Comparison of ENCODE assay signal across 1 cellular context in the genomic region with DNA sequence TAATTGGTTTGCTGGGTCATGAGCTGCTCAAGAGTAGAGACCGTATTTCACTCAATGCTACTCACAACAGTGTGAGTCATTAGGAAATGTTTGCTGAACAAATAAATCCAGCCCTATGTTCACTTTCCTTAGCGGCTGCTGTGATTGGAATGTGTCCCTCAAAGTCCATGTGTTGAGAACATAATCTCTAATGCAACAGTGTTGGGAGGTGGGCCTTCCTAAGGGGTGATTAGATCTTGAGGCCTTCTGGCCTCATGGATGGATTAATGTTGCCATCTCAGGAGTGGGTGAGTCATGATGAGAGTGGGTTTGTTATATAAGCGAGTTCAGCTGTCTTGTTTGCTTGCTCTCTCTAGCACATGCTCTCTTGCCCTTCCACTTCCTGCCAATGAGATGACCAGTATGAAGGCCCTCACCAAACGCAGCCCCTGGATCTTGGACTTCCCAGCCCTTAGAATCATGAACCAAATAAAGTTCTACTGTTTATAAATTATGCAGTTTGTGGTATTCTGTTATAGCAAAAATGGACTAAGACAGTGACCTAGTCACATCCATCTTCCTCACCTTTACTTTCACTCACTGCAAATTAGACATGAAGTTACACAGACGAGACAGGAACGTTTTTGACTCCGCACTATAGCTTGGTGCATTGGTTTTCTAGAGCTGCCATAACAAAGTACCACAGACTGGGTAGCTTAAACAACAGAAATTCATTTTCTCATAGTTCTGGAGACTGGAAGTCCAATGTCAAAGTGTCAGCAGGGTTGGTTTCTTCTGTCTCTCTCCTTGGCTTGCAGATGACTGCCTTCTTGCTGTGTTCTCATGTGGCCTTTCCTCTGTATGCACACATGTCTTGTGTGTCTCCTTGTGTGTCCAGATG.
TF ChIP-seq lines count a peak whose summit lies in the region.

No MANE protein-coding gene starts in this region.

TF ChIP-seq in HepG2, 621 proteins besides CTCF, POLR2A, EP300 and RAD21 (continued from another document and continues in another):
- TF ChIP-seq, protein P1, sequence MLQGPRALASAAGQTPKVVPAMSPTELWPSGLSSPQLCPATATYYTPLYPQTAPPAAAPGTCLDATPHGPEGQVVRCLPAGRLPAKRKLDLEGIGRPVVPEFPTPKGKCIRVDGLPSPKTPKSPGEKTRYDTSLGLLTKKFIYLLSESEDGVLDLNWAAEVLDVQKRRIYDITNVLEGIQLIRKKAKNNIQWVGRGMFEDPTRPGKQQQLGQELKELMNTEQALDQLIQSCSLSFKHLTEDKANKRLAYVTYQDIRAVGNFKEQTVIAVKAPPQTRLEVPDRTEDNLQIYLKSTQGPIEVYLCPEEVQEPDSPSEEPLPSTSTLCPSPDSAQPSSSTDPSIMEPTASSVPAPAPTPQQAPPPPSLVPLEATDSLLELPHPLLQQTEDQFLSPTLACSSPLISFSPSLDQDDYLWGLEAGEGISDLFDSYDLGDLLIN (CRISPR knock-in tag; IDR thresholded peaks at IDR 0.05; ENCODE audit: borderline replicate concordance): no peak
- TF ChIP-seq MYC (CRISPR knock-in tag; IDR thresholded peaks at IDR 0.05; ENCODE audit: borderline replicate concordance) (peak; percentile 82), GPN1 (CRISPR knock-in tag; IDR thresholded peaks at IDR 0.05; ENCODE audit: borderline replicate concordance) (no peak), FOXA1 (IDR thresholded peaks at IDR 0.05) (peak; percentile 49; the same call in 1 of the 2 replicates), FOXA1 (CRISPR knock-in tag; IDR thresholded peaks at IDR 0.05) (peak; percentile 91), ZNF746 (CRISPR knock-in tag; IDR thresholded peaks at IDR 0.05) (peak; percentile 89; the same call in 1 of the 2 replicates), IKZF1 (IDR thresholded peaks at IDR 0.05) (no peak), ZNF724P (CRISPR knock-in tag; IDR thresholded peaks at IDR 0.05; ENCODE audit: borderline replicate concordance) (no peak), ZNF83 (CRISPR knock-in tag; IDR thresholded peaks at IDR 0.05; ENCODE audit: borderline replicate concordance) (no peak), NFIC (IDR thresholded peaks at IDR 0.05; ENCODE audit: low read length) (peak; percentile 82), KDM6A (CRISPR knock-in tag; IDR thresholded peaks at IDR 0.05; ENCODE audit: low read depth) (peak; percentile 30), SCMH1 (CRISPR knock-in tag; IDR thresholded peaks at IDR 0.05; ENCODE audit: borderline replicate concordance) (no peak), DNMT3B (CRISPR knock-in tag; conservative IDR thresholded peaks at IDR 0.05) (peak; percentile 80; the same call in 1 of the 2 replicates), THAP11 (CRISPR knock-in tag; IDR thresholded peaks at IDR 0.05) (peak; percentile 76), CBX1 (IDR thresholded peaks at IDR 0.05; ENCODE audit: low read depth) (peak; percentile 98), SMYD3 (CRISPR knock-in tag; IDR thresholded peaks at IDR 0.05) (peak; percentile 46; the same call in 1 of the 2 replicates), SMARCE1 (IDR thresholded peaks at IDR 0.05; ENCODE audit: borderline replicate concordance) (no peak), TOPORS (CRISPR knock-in tag; IDR thresholded peaks at IDR 0.05) (no peak; the same call in 1 of the 2 replicates), ZNF775 (CRISPR knock-in tag; IDR thresholded peaks at IDR 0.05; ENCODE audit: borderline replicate concordance) (no peak), TBX3 (IDR thresholded peaks at IDR 0.05; ENCODE audit: borderline replicate concordance) (peak; percentile 93), ATM (IDR thresholded peaks at IDR 0.05; ENCODE audit: borderline replicate concordance) (peak; percentile 86; the same call in 1 of the 2 replicates), LCORL (IDR thresholded peaks at IDR 0.05) (peak; percentile 41; the same call in 1 of the 2 replicates), LCORL (CRISPR knock-in tag; IDR thresholded peaks at IDR 0.05) (peak; percentile 88), ZNF761 (CRISPR knock-in tag; conservative IDR thresholded peaks at IDR 0.05) (peak; percentile 58; the same call in 1 of the 2 replicates), XRCC5 (optimal IDR thresholded peaks at IDR 0.05; ENCODE audit: low read length) (peak; percentile 61), CENPX (CRISPR knock-in tag; IDR thresholded peaks at IDR 0.05) (no peak), ARNT2 (CRISPR knock-in tag; IDR thresholded peaks at IDR 0.05; ENCODE audit: low read depth) (peak; percentile 55; the same call in 1 of the 2 replicates), KAT2B (IDR thresholded peaks at IDR 0.05; ENCODE audit: borderline replicate concordance, low read depth, low read length) (no peak), RBAK (CRISPR knock-in tag; IDR thresholded peaks at IDR 0.05) (no peak), MBD4 (IDR thresholded peaks at IDR 0.05; ENCODE audit: borderline replicate concordance, low read length) (peak; percentile 78; the same call in 1 of the 2 replicates), SNRNP70 (IDR thresholded peaks at IDR 0.05; ENCODE audit: low read depth, low read length) (no peak), NCOA2 (CRISPR knock-in tag; IDR thresholded peaks at IDR 0.05) (peak; percentile 94), ZNF350 (CRISPR knock-in tag; IDR thresholded peaks at IDR 0.05; ENCODE audit: borderline replicate concordance, low read depth) (peak; percentile 70; the same call in 1 of the 2 replicates), ZNF496 (CRISPR knock-in tag; IDR thresholded peaks at IDR 0.05; ENCODE audit: insufficient replicate concordance) (no peak), KDM5A (IDR thresholded peaks at IDR 0.05; ENCODE audit: borderline replicate concordance, low read length) (no peak), ZNF367 (CRISPR knock-in tag; IDR thresholded peaks at IDR 0.05; ENCODE audit: borderline replicate concordance) (peak; percentile 48; the same call in 1 of the 2 replicates), ZNF138 (CRISPR knock-in tag; IDR thresholded peaks at IDR 0.05; ENCODE audit: low read depth) (no peak; the same call in 1 of the 2 replicates), ZMYM4 (CRISPR knock-in tag; IDR thresholded peaks at IDR 0.05) (peak; percentile 93)
- TF ChIP-seq, protein P2, sequence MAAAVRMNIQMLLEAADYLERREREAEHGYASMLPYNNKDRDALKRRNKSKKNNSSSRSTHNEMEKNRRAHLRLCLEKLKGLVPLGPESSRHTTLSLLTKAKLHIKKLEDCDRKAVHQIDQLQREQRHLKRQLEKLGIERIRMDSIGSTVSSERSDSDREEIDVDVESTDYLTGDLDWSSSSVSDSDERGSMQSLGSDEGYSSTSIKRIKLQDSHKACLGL (CRISPR knock-in tag; IDR thresholded peaks at IDR 0.05): no peak
- TF ChIP-seq, protein P3, sequence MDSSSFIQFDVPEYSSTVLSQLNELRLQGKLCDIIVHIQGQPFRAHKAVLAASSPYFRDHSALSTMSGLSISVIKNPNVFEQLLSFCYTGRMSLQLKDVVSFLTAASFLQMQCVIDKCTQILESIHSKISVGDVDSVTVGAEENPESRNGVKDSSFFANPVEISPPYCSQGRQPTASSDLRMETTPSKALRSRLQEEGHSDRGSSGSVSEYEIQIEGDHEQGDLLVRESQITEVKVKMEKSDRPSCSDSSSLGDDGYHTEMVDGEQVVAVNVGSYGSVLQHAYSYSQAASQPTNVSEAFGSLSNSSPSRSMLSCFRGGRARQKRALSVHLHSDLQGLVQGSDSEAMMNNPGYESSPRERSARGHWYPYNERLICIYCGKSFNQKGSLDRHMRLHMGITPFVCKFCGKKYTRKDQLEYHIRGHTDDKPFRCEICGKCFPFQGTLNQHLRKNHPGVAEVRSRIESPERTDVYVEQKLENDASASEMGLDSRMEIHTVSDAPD (CRISPR knock-in tag; IDR thresholded peaks at IDR 0.05): no peak; the same call in 1 of the 2 replicates
- TF ChIP-seq, protein P4, sequence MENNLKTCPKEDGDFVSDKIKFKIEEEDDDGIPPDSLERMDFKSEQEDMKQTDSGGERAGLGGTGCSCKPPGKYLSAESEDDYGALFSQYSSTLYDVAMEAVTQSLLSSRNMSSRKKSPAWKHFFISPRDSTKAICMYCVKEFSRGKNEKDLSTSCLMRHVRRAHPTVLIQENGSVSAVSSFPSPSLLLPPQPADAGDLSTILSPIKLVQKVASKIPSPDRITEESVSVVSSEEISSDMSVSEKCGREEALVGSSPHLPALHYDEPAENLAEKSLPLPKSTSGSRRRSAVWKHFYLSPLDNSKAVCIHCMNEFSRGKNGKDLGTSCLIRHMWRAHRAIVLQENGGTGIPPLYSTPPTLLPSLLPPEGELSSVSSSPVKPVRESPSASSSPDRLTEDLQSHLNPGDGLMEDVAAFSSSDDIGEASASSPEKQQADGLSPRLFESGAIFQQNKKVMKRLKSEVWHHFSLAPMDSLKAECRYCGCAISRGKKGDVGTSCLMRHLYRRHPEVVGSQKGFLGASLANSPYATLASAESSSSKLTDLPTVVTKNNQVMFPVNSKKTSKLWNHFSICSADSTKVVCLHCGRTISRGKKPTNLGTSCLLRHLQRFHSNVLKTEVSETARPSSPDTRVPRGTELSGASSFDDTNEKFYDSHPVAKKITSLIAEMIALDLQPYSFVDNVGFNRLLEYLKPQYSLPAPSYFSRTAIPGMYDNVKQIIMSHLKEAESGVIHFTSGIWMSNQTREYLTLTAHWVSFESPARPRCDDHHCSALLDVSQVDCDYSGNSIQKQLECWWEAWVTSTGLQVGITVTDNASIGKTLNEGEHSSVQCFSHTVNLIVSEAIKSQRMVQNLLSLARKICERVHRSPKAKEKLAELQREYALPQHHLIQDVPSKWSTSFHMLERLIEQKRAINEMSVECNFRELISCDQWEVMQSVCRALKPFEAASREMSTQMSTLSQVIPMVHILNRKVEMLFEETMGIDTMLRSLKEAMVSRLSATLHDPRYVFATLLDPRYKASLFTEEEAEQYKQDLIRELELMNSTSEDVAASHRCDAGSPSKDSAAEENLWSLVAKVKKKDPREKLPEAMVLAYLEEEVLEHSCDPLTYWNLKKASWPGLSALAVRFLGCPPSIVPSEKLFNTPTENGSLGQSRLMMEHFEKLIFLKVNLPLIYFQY (CRISPR knock-in tag; IDR thresholded peaks at IDR 0.05; ENCODE audit: borderline replicate concordance): peak; percentile 86; the same call in 1 of the 2 replicates
- TF ChIP-seq, protein P5, sequence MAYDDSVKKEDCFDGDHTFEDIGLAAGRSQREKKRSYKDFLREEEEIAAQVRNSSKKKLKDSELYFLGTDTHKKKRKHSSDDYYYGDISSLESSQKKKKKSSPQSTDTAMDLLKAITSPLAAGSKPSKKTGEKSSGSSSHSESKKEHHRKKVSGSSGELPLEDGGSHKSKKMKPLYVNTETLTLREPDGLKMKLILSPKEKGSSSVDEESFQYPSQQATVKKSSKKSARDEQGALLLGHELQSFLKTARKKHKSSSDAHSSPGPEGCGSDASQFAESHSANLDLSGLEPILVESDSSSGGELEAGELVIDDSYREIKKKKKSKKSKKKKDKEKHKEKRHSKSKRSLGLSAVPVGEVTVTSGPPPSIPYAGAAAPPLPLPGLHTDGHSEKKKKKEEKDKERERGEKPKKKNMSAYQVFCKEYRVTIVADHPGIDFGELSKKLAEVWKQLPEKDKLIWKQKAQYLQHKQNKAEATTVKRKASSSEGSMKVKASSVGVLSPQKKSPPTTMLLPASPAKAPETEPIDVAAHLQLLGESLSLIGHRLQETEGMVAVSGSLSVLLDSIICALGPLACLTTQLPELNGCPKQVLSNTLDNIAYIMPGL (CRISPR knock-in tag; IDR thresholded peaks at IDR 0.05; ENCODE audit: borderline replicate concordance in 1 of 2, low read depth in 1 of 2): peak in 1 of 2 experiments; percentile 53; a peak in 3 of 4 replicates
- TF ChIP-seq, protein P6, sequence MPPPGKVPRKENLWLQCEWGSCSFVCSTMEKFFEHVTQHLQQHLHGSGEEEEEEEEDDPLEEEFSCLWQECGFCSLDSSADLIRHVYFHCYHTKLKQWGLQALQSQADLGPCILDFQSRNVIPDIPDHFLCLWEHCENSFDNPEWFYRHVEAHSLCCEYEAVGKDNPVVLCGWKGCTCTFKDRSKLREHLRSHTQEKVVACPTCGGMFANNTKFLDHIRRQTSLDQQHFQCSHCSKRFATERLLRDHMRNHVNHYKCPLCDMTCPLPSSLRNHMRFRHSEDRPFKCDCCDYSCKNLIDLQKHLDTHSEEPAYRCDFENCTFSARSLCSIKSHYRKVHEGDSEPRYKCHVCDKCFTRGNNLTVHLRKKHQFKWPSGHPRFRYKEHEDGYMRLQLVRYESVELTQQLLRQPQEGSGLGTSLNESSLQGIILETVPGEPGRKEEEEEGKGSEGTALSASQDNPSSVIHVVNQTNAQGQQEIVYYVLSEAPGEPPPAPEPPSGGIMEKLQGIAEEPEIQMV (CRISPR knock-in tag; IDR thresholded peaks at IDR 0.05; ENCODE audit: low read depth): peak; percentile 37; the same call in 1 of the 2 replicates
- TF ChIP-seq, protein P7, sequence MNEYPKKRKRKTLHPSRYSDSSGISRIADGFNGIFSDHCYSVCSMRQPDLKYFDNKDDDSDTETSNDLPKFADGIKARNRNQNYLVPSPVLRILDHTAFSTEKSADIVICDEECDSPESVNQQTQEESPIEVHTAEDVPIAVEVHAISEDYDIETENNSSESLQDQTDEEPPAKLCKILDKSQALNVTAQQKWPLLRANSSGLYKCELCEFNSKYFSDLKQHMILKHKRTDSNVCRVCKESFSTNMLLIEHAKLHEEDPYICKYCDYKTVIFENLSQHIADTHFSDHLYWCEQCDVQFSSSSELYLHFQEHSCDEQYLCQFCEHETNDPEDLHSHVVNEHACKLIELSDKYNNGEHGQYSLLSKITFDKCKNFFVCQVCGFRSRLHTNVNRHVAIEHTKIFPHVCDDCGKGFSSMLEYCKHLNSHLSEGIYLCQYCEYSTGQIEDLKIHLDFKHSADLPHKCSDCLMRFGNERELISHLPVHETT (CRISPR knock-in tag; conservative IDR thresholded peaks at IDR 0.05): 0 out of 2 replicates have a peak, but pooled peaks have one; percentile 20
- TF ChIP-seq, protein P8, sequence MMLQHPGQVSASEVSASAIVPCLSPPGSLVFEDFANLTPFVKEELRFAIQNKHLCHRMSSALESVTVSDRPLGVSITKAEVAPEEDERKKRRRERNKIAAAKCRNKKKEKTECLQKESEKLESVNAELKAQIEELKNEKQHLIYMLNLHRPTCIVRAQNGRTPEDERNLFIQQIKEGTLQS (CRISPR knock-in tag; IDR thresholded peaks at IDR 0.05): peak; percentile 92
- TF ChIP-seq, protein P9, sequence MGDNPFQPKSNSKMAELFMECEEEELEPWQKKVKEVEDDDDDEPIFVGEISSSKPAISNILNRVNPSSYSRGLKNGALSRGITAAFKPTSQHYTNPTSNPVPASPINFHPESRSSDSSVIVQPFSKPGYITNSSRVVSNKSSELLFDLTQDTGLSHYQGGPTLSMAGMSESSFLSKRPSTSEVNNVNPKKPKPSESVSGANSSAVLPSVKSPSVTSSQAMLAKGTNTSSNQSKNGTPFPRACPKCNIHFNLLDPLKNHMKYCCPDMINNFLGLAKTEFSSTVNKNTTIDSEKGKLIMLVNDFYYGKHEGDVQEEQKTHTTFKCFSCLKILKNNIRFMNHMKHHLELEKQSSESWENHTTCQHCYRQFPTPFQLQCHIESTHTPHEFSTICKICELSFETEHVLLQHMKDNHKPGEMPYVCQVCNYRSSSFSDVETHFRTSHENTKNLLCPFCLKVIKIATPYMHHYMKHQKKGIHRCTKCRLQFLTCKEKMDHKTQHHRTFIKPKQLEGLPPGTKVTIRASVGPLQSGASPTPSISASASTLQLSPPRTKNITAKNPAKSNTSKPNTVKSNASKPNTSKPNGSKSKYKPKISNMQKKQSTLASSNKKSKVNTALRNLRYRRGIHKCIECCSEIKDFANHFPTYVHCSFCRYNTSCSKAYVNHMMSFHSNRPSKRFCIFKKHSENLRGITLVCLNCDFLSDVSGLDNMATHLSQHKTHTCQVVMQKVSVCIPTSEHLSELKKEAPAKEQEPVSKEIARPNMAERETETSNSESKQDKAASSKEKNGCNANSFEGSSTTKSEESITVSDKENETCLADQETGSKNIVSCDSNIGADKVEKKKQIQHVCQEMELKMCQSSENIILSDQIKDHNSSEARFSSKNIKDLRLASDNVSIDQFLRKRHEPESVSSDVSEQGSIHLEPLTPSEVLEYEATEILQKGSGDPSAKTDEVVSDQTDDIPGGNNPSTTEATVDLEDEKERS (CRISPR knock-in tag; IDR thresholded peaks at IDR 0.05): peak; percentile 100
